ENCODE assay signal across 17 cellular contexts in the genomic region with DNA sequence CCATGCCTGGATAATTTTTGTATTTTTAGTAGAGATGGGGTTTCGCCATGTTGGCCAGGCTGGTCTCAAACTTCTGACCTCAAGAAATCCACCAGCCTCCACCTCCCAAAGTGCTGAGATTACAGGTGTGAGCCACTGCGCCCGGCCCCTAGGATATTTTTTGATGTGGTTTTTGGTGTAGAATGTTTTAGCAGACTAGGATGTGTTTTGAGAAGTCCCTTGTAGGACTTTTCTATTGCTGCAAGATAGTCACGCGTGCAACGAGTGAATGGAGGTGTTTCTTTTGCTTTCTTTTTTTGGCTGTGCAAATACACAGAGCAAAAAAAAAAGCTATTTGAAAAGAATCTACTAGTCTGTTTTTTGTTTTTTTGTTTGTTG. TPM values are rescaled to one million over a fixed set of nuclear protein-coding genes. Genes with fewer than 3 reads are reported as not detected.
DNase-seq lines count a peak whose midpoint lies in the region; ATAC-seq lines count a peak whose summit lies in the region.
"Had no signal": no experiment of that assay in that cellular context is flagged by ENCODE, and none has a peak within 500 bp of the region (broad histone marks: within the 10 kb centered on the region; RNA-seq: fewer than 3 reads in every experiment).

No MANE protein-coding gene starts in this region.

- H3K36me3 ChIP-seq in KOPT-K1 (ENCODE audit: insufficient read depth, low read length), result no peaks in the 10 kb centered on the region
- H3K36me3 ChIP-seq: BLaER1 treated with 17β-estradiol and CSF1 and Interleukin-3, amounts not matched to agents 10 nM and 100 nM had no signal

- DNase-seq in activated T-cell treated with anti-CD3 and anti-CD28 coated beads, Interleukin-2, amount 50 U/mL, for 72 hours, result no peak
- DNase-seq in activated T-cell treated with anti-CD3 and anti-CD28 coated beads, Interleukin-2, amount 50 U/mL, for 48 hours, result no peak
- peak in 1 of 2 donors; percentile 46 for DNase-seq in stimulated activated effector memory CD8-positive, alpha-beta T cell treated with anti-CD3 and anti-CD28 coated beads, Interleukin-12 subunit alpha, Interleukin-12 subunit beta, amount 100 ng/mL, for 72 hours (ENCODE audit: low spot score in 2 of 2)
- no peak for DNase-seq in stimulated activated CD8-positive, alpha-beta memory T cell treated with anti-CD3 and anti-CD28 coated beads, Interleukin-4, amount 100 ng/mL, for 48 hours
- DNase-seq in posterior cingulate gyrus, result no peak
- DNase-seq: DMS 273 treated with DMSO at 0.1 percent for 48 hours, GF-D8, GM23248, HCEC 1CT, MV-4-11, NCI-H1417 treated with DMSO at 0.1 percent for 48 hours, NCI-H2171 treated with DMSO at 0.1 percent for 48 hours, NCI-H774 had no signal

- intact Hi-C loops in posterior cingulate gyrus (cut with DNase I), result no loop called here

- peaks cover 33% of the 10 kb centered on the region for H3K4me1 Mint-ChIP-seq in activated T-cell treated with anti-CD3 and anti-CD28 coated beads, Interleukin-2, amount 50 U/mL, for 72 hours (ENCODE audit: low read depth)
- H3K4me1 Mint-ChIP-seq in activated T-helper 17 cell treated with anti-CD3 and anti-CD28 coated beads, Interleukin-2, amount 50 U/mL, for 72 hours, result peaks cover 27% of the 10 kb centered on the region
- peaks cover 60% of the 10 kb centered on the region for H3K4me1 Mint-ChIP-seq in stimulated activated effector memory CD8-positive, alpha-beta T cell treated with anti-CD3 and anti-CD28 coated beads, Interleukin-12 subunit alpha, Interleukin-12 subunit beta, amount 100 ng/mL, for 72 hours

- peak overlapping the region; percentile 39 for H3K27ac ChIP-seq in KOPT-K1 (ENCODE audit: low read depth, low read length, poor library complexity, severe bottlenecking)

- peaks cover 0 to 3% of the 10 kb centered on the region in 2 donors for H3K36me3 Mint-ChIP-seq in activated T-cell treated with anti-CD3 and anti-CD28 coated beads, Interleukin-2, amount 50 U/mL, for 72 hours (ENCODE audit: insufficient read depth in 2 of 2)
- H3K36me3 Mint-ChIP-seq in activated T-helper 17 cell treated with anti-CD3 and anti-CD28 coated beads, Interleukin-2, amount 50 U/mL, for 72 hours (ENCODE audit: low read depth), result peaks cover 9% of the 10 kb centered on the region
- peaks cover 17% of the 10 kb centered on the region for H3K36me3 Mint-ChIP-seq in stimulated activated effector memory CD8-positive, alpha-beta T cell treated with anti-CD3 and anti-CD28 coated beads, Interleukin-12 subunit alpha, Interleukin-12 subunit beta, amount 100 ng/mL, for 72 hours

- H3K4me3 Mint-ChIP-seq in activated T-cell treated with anti-CD3 and anti-CD28 coated beads, Interleukin-2, amount 50 U/mL, for 72 hours, result peak overlapping the region; percentile 24 to 46
- H3K4me3 Mint-ChIP-seq in activated T-helper 17 cell treated with anti-CD3 and anti-CD28 coated beads, Interleukin-2, amount 50 U/mL, for 72 hours, result peak overlapping the region; percentile 15
- peak overlapping the region; percentile 23 for H3K4me3 Mint-ChIP-seq in stimulated activated effector memory CD8-positive, alpha-beta T cell treated with anti-CD3 and anti-CD28 coated beads, Interleukin-12 subunit alpha, Interleukin-12 subunit beta, amount 100 ng/mL, for 72 hours

- no peaks in the 10 kb centered on the region for H3K9me3 Mint-ChIP-seq in activated T-cell treated with anti-CD3 and anti-CD28 coated beads, Interleukin-2, amount 50 U/mL, for 72 hours
- H3K9me3 Mint-ChIP-seq in activated T-helper 17 cell treated with anti-CD3 and anti-CD28 coated beads, Interleukin-2, amount 50 U/mL, for 72 hours, result no peaks in the 10 kb centered on the region
- H3K9me3 Mint-ChIP-seq in stimulated activated effector memory CD8-positive, alpha-beta T cell treated with anti-CD3 and anti-CD28 coated beads, Interleukin-12 subunit alpha, Interleukin-12 subunit beta, amount 100 ng/mL, for 72 hours, result no peaks in the 10 kb centered on the region

- no peak for ATAC-seq in activated T-cell treated with anti-CD3 and anti-CD28 coated beads, Interleukin-2, amount 50 U/mL, for 72 hours (replicated peaks in 1 of 2)
- no peak for ATAC-seq in activated T-helper 17 cell treated with anti-CD3 and anti-CD28 coated beads, Interleukin-2, amount 50 U/mL, for 72 hours (replicated peaks)
- no peak for ATAC-seq in stimulated activated effector memory CD8-positive, alpha-beta T cell treated with anti-CD3 and anti-CD28 coated beads, Interleukin-12 subunit alpha, Interleukin-12 subunit beta, amount 100 ng/mL, for 72 hours
- ATAC-seq: A549 had no signal

- H3K27ac Mint-ChIP-seq in activated T-cell treated with anti-CD3 and anti-CD28 coated beads, Interleukin-2, amount 50 U/mL, for 72 hours, result no peak overlapping the region
- no peak overlapping the region for H3K27ac Mint-ChIP-seq in activated T-helper 17 cell treated with anti-CD3 and anti-CD28 coated beads, Interleukin-2, amount 50 U/mL, for 72 hours
- no peak overlapping the region for H3K27ac Mint-ChIP-seq in stimulated activated effector memory CD8-positive, alpha-beta T cell treated with anti-CD3 and anti-CD28 coated beads, Interleukin-12 subunit alpha, Interleukin-12 subunit beta, amount 100 ng/mL, for 72 hours

- H3K27me3 Mint-ChIP-seq in activated T-cell treated with anti-CD3 and anti-CD28 coated beads, Interleukin-2, amount 50 U/mL, for 72 hours (ENCODE audit: low read depth), result no peaks in the 10 kb centered on the region
- no peaks in the 10 kb centered on the region for H3K27me3 Mint-ChIP-seq in activated T-helper 17 cell treated with anti-CD3 and anti-CD28 coated beads, Interleukin-2, amount 50 U/mL, for 72 hours

- H3K9me3 ChIP-seq in KOPT-K1 (ENCODE audit: insufficient read depth, low read length, poor library complexity, severe bottlenecking), result no peaks in the 10 kb centered on the region
- H3K9me3 ChIP-seq: A549 had no signal

RNA-seq across cellular contexts. Expression of gene KLF6, which starts 29.8 kb away (rescaled TPM):
- 100 to 1,000 TPM; 184 to 240 TPM for total RNA-seq in activated T-cell treated with anti-CD3 and anti-CD28 coated beads, Interleukin-2, amount 50 U/mL, for 72 hours
- total RNA-seq in activated T-helper 17 cell treated with anti-CD3 and anti-CD28 coated beads, Interleukin-2, amount 50 U/mL, for 72 hours, result 100 to 1,000 TPM; 163 to 201 TPM
